ENCODE assay signal across 1 cellular context in genomic region chr1:37036667-37037053, GRCh38.
TF ChIP-seq lines count a peak whose summit lies in the region.

No MANE protein-coding gene starts in this region.

TF ChIP-seq in IMR-90, 13 proteins besides CTCF, POLR2A, EP300 and RAD21 (continued from another document):
- no peak for TF ChIP-seq ELK1 (IDR thresholded peaks at IDR 0.05; ENCODE audit: borderline replicate concordance, low read depth, low read length)
- TF ChIP-seq USF2 (IDR thresholded peaks at IDR 0.05; ENCODE audit: low read depth, low read length), result no peak
TF ChIP-seq in IMR-90: peak in this region for 0.
